In the genomic region with DNA sequence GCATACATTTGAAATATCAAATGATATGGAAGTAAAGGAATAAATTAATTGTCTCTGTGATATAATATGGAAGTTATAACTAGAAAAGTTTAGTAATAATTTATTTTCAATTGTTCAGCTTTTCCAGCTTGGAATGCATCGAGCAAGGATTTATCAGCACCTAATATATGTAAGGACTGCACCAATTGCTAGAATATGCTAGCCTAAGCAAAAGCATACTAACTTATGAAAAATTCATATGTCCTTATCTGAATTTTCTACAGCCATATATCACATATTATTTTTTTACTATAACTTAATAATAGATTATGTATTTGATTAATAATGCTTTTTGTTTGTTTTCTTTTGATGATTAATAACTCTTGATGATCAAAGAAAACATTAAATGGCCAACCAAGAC, we compare ENCODE assay signal across 29 cellular contexts.
"Had no signal": no experiment of that assay in that cellular context is flagged by ENCODE, and none has a peak within 500 bp of the region (broad histone marks: within the 10 kb centered on the region; RNA-seq: fewer than 3 reads in every experiment).

No MANE protein-coding gene starts in this region.

- H3K36me3 Mint-ChIP-seq: stimulated activated effector memory CD8-positive, alpha-beta T cell treated with anti-CD3 and anti-CD28 coated beads, Interleukin-12 subunit alpha, Interleukin-12 subunit beta, amount 100 ng/mL, for 72 hours; stimulated activated memory B cell treated with anti-CD40 and anti-IgM and Interleukin-4, amounts not matched to agents 10 μg/mL and 1 μg/mL and 100 μg/mL, for 72 hours; stimulated activated naive B cell treated with anti-CD40 and anti-IgM and Interleukin-4, amounts not matched to agents 10 μg/mL and 1 μg/mL and 100 μg/mL, for 72 hours; type B pancreatic cell had no signal

- H3K9me3 ChIP-seq: suprapubic skin, testis, thoracic aorta, thyroid gland, tibial artery, transverse colon, upper lobe of left lung, uterus, vagina had no signal

- H3K27ac Mint-ChIP-seq: stimulated activated effector memory CD8-positive, alpha-beta T cell treated with anti-CD3 and anti-CD28 coated beads, Interleukin-12 subunit alpha, Interleukin-12 subunit beta, amount 100 ng/mL, for 72 hours; stimulated activated memory B cell treated with anti-CD40 and anti-IgM and Interleukin-4, amounts not matched to agents 10 μg/mL and 1 μg/mL and 100 μg/mL, for 72 hours; stimulated activated naive B cell treated with anti-CD40 and anti-IgM and Interleukin-4, amounts not matched to agents 10 μg/mL and 1 μg/mL and 100 μg/mL, for 72 hours; stimulated activated naive CD8-positive, alpha-beta T cell treated with anti-CD3 and anti-CD28 coated beads, Interleukin-15, amount 100 ng/mL, for 72 hours; stimulated activated naive CD8-positive, alpha-beta T cell treated with anti-CD3 and anti-CD28 coated beads, Interleukin-15, Interleukin-2, amounts not matched to agents 100 ng/mL and 50 ng/mL, for 24 hours had no signal

- H3K27ac ChIP-seq: stomach, suprapubic skin, testis, thoracic aorta, thyroid gland, tibial artery, tibial nerve, transverse colon, upper lobe of left lung, upper lobe of right lung, uterus, vagina had no signal

- H3K27me3 ChIP-seq: stomach, suprapubic skin, testis, thyroid gland, tibial artery, tibial nerve, transverse colon, upper lobe of left lung, upper lobe of right lung, uterus, vagina had no signal

- H3K4me3 ChIP-seq: stomach, suprapubic skin, testis, thoracic aorta, thyroid gland, tibial artery, tibial nerve, transverse colon, upper lobe of left lung, upper lobe of right lung, uterus, vagina had no signal

- H3K4me1 ChIP-seq: stomach, suprapubic skin, testis, thyroid gland, tibial artery, tibial nerve, transverse colon, upper lobe of left lung, upper lobe of right lung, uterus, vagina had no signal

- H3K36me3 ChIP-seq: stomach, suprapubic skin, thoracic aorta, thyroid gland, tibial artery, tibial nerve, transverse colon, upper lobe of left lung, upper lobe of right lung, uterus, vagina had no signal

- DNase-seq: stimulated activated CD4-positive, alpha-beta T cell treated with anti-CD3 and anti-CD28 coated beads, Interleukin-2, amount 100 ng/mL, for 48 hours; stimulated activated CD4-positive, alpha-beta T cell treated with anti-CD3 and anti-CD28 coated beads, Interleukin-4, amount 100 ng/mL, for 1 hour; stimulated activated CD4-positive, alpha-beta T cell treated with anti-CD3 and anti-CD28 coated beads, Interleukin-4, amount 100 ng/mL, for 24 hours; stimulated activated CD4-positive, alpha-beta T cell treated with anti-CD3 and anti-CD28 coated beads, Interleukin-4, amount 100 ng/mL, for 4 hours; stimulated activated CD8-positive, alpha-beta memory T cell treated with anti-CD3 and anti-CD28 coated beads, Interleukin-4, amount 100 ng/mL, for 48 hours; stimulated activated naive B cell treated with anti-CD40 and anti-IgM and Interleukin-4, amounts not matched to agents 10 μg/mL and 1 μg/mL and 100 μg/mL, for 72 hours; stimulated activated naive CD4-positive, alpha-beta T cell; stimulated activated naive CD4-positive, alpha-beta T cell treated with Interleukin-2 at 50 U/mL for 16 hours; stimulated activated naive CD8-positive, alpha-beta T cell treated with anti-CD3 and anti-CD28 coated beads, Interleukin-15, amount 100 ng/mL, for 72 hours; stimulated activated naive CD8-positive, alpha-beta T cell treated with anti-CD3 and anti-CD28 coated beads, Interleukin-15, Interleukin-2, amounts not matched to agents 100 U/mL and 50 U/mL, for 24 hours; stomach; substantia nigra; testis; thyroid gland; tibial artery; transverse colon; trophoblast cell; upper lobe of left lung; upper lobe of right lung; uterus had no signal

- ATAC-seq: stimulated activated effector memory CD8-positive, alpha-beta T cell treated with anti-CD3 and anti-CD28 coated beads, Interleukin-12 subunit alpha, Interleukin-12 subunit beta, amount 100 ng/mL, for 72 hours; stimulated activated memory B cell treated with anti-CD40 and anti-IgM and Interleukin-4, amounts not matched to agents 10 μg/mL and 1 μg/mL and 100 μg/mL, for 72 hours; stimulated activated naive B cell treated with anti-CD40 and anti-IgM and Interleukin-4, amounts not matched to agents 10 μg/mL and 1 μg/mL and 100 μg/mL, for 72 hours; stimulated activated naive CD8-positive, alpha-beta T cell treated with anti-CD3 and anti-CD28 coated beads, Interleukin-15, amount 100 ng/mL, for 72 hours; stimulated activated naive CD8-positive, alpha-beta T cell treated with anti-CD3 and anti-CD28 coated beads, Interleukin-15, Interleukin-2, amounts not matched to agents 100 U/mL and 50 U/mL, for 24 hours; upper lobe of right lung had no signal

- H3K4me1 Mint-ChIP-seq: stimulated activated effector memory CD8-positive, alpha-beta T cell treated with anti-CD3 and anti-CD28 coated beads, Interleukin-12 subunit alpha, Interleukin-12 subunit beta, amount 100 ng/mL, for 72 hours; stimulated activated memory B cell treated with anti-CD40 and anti-IgM and Interleukin-4, amounts not matched to agents 10 μg/mL and 1 μg/mL and 100 μg/mL, for 72 hours; stimulated activated naive B cell treated with anti-CD40 and anti-IgM and Interleukin-4, amounts not matched to agents 10 μg/mL and 1 μg/mL and 100 μg/mL, for 72 hours; stimulated activated naive CD8-positive, alpha-beta T cell treated with anti-CD3 and anti-CD28 coated beads, Interleukin-15, amount 100 ng/mL, for 72 hours had no signal

- FAIRE-seq: urothelium cell line had no signal

- H3K4me3 Mint-ChIP-seq: stimulated activated effector memory CD8-positive, alpha-beta T cell treated with anti-CD3 and anti-CD28 coated beads, Interleukin-12 subunit alpha, Interleukin-12 subunit beta, amount 100 ng/mL, for 72 hours; stimulated activated memory B cell treated with anti-CD40 and anti-IgM and Interleukin-4, amounts not matched to agents 10 μg/mL and 1 μg/mL and 100 μg/mL, for 72 hours; stimulated activated naive B cell treated with anti-CD40 and anti-IgM and Interleukin-4, amounts not matched to agents 10 μg/mL and 1 μg/mL and 100 μg/mL, for 72 hours; stimulated activated naive CD8-positive, alpha-beta T cell treated with anti-CD3 and anti-CD28 coated beads, Interleukin-15, amount 100 ng/mL, for 72 hours; stimulated activated naive CD8-positive, alpha-beta T cell treated with anti-CD3 and anti-CD28 coated beads, Interleukin-15, Interleukin-2, amounts not matched to agents 100 ng/mL and 50 ng/mL, for 24 hours had no signal

- H3K27me3 Mint-ChIP-seq: stimulated activated memory B cell treated with anti-CD40 and anti-IgM and Interleukin-4, amounts not matched to agents 10 μg/mL and 1 μg/mL and 100 μg/mL, for 72 hours; stimulated activated naive B cell treated with anti-CD40 and anti-IgM and Interleukin-4, amounts not matched to agents 10 μg/mL and 1 μg/mL and 100 μg/mL, for 72 hours; stimulated activated naive CD8-positive, alpha-beta T cell treated with anti-CD3 and anti-CD28 coated beads, Interleukin-15, amount 100 ng/mL, for 72 hours; stimulated activated naive CD8-positive, alpha-beta T cell treated with anti-CD3 and anti-CD28 coated beads, Interleukin-15, Interleukin-2, amounts not matched to agents 100 ng/mL and 50 ng/mL, for 24 hours; type B pancreatic cell had no signal
